Comparison of ENCODE assay signal across 10 cellular contexts in genomic region chr2:111072220-111072871, GRCh38. TPM values are rescaled to one million over a fixed set of nuclear protein-coding genes. Genes with fewer than 3 reads are reported as not detected.
DNase-seq lines count a peak whose midpoint lies in the region; ATAC-seq and TF ChIP-seq lines count a peak whose summit lies in the region.
"Had no signal": no experiment of that assay in that cellular context is flagged by ENCODE, and none has a peak within 500 bp of the region (broad histone marks: within the 10 kb centered on the region; RNA-seq: fewer than 3 reads in every experiment).

No MANE protein-coding gene starts in this region.

- TF ChIP-seq EP300 in esophagus muscularis mucosa (IDR thresholded peaks at IDR 0.05) = no peak

- POLR2A ChIA-PET in PC-9 (lab: Charles Lee; ENCODE audit: unreplicated experiment) = interaction anchor here (0.6 kb wide), 1 partner anchor 34 kb away, joined by 3 read pairs; no protein-coding TSS in a partner anchor

- TF ChIP-seq CTCF in PC-9 (conservative IDR thresholded peaks at IDR 0.05) (no peak), esophagus muscularis mucosa (IDR thresholded peaks at IDR 0.05) (no peak), retinal pigment epithelial cell (conservative IDR thresholded peaks at IDR 0.05; ENCODE audit: low read depth, low read length) (no peak)

- H2AFZ ChIP-seq in PC-9 = no peak overlapping the region

- H3K36me3 ChIP-seq in PC-9 (ENCODE audit: low read depth) = no peaks in the 10 kb centered on the region
- H3K36me3 ChIP-seq in esophagus muscularis mucosa = no peaks in the 10 kb centered on the region

- H3K4me1 ChIP-seq in PC-9 (replicated peaks; ENCODE audit: insufficient read depth) (peaks cover 49% of the 10 kb centered on the region), esophagus muscularis mucosa (peaks cover 8 to 20% (median 16%) of the 10 kb centered on the region in 4 donors)

- no peaks in the 10 kb centered on the region for H3K79me2 ChIP-seq in PC-9 (ENCODE audit: low read depth)

- 24% methylated on average over 2 of the region's 2 CpGs for WGBS in esophagus muscularis mucosa

- no peaks in the 10 kb centered on the region for H4K20me1 ChIP-seq in PC-9 (ENCODE audit: insufficient read depth)

- H3F3A ChIP-seq in PC-9 (ENCODE audit: insufficient read depth, low read depth) = peaks cover 44% of the 10 kb centered on the region

- DNase-seq in EL = peak; percentile 86
- DNase-seq in PC-9 = peak in 1 of 2 experiments; percentile 86
- no peak for DNase-seq in esophagus muscularis mucosa (ENCODE audit: extremely low spot score)
- peak; percentile 91 for DNase-seq in retinal pigment epithelial cell (ENCODE audit: low read depth)
- no peak for DNase-seq in ureter (ENCODE audit: low spot score)
- no peak for DNase-seq in NCI-H526 (lab: John Stamatoyannopoulos, UW)
- DNase-seq: mesendoderm; stimulated activated CD4-positive, alpha-beta T cell treated with anti-CD3 and anti-CD28 coated beads, Interleukin-2, amount 100 ng/mL, for 24 hours had no signal

- H3K4me2 ChIP-seq in PC-9 = peak overlapping the region; percentile 47

- H3K27me3 ChIP-seq in PC-9 (ENCODE audit: insufficient read depth, low read depth) (no peaks in the 10 kb centered on the region), esophagus muscularis mucosa (no peaks in the 10 kb centered on the region)

- intact Hi-C loops in PC-9 (cut with micrococcal nuclease; ENCODE audit: unreplicated experiment) (no loop called here), esophagus muscularis mucosa (cut with DNase I) (no loop called here)

- BruUV-seq in PC-9 (replicated peaks; lab: Mats Ljungman, UMichigan) = no TSS peak

- ATAC-seq in GM21367 (IDR thresholded peaks at IDR 0.05; ENCODE audit: unreplicated experiment) (no peak), GM21515 (IDR thresholded peaks at IDR 0.05; ENCODE audit: unreplicated experiment) (no peak)

- H3K9me3 ChIP-seq in PC-9 (ENCODE audit: insufficient read depth, low read depth) = peaks cover 8% of the 10 kb centered on the region; the same call in 1 of the 2 replicates
- peaks cover 0 to 7% (median 0%) of the 10 kb centered on the region in 4 donors for H3K9me3 ChIP-seq in esophagus muscularis mucosa

- H3K27ac ChIP-seq in PC-9 (peak overlapping the region; percentile 61), esophagus muscularis mucosa (replicated peaks in 1 of 4) (peak overlapping the region; percentile 0 to 39 (median 22))

- H3K4me3 ChIP-seq in PC-9 = no peak overlapping the region
- no peak overlapping the region for H3K4me3 ChIP-seq in esophagus muscularis mucosa
- H3K4me3 ChIP-seq in retinal pigment epithelial cell (ENCODE audit: low read length) = no peak overlapping the region

- CTCF ChIA-PET in PC-9 (lab: Charles Lee) = no interaction called here

- no peak for TF ChIP-seq POLR2A in esophagus muscularis mucosa (IDR thresholded peaks at IDR 0.05; ENCODE audit: low read depth)

- no peaks in the 10 kb centered on the region for H3K9me2 ChIP-seq in PC-9 (ENCODE audit: insufficient read depth)

RNA-seq across cellular contexts. Expression of gene BCL2L11, which starts 48.4 kb away (rescaled TPM):
- total RNA-seq in PC-9 (2021) = 12.4 and 17.0 TPM in 2 replicates
- 10 to 100 TPM in 3 of 4 donors, 1 to 10 TPM in 1; 8.9 to 16.6 (median 13.0) TPM for total RNA-seq in esophagus muscularis mucosa
- total RNA-seq in ureter = 18.3 TPM

Comparison
In these comparisons a context has a peak if more than half of its experiments do, and no peak if none do; other contexts are left out.
1. DNase-seq: peak in EL (single experiment) and retinal pigment epithelial cell (single experiment); none in esophagus muscularis mucosa (single experiment), ureter (single experiment) and NCI-H526 (0 of 2).